Comparison of ENCODE assay signal across 1 cellular context in the genomic region with DNA sequence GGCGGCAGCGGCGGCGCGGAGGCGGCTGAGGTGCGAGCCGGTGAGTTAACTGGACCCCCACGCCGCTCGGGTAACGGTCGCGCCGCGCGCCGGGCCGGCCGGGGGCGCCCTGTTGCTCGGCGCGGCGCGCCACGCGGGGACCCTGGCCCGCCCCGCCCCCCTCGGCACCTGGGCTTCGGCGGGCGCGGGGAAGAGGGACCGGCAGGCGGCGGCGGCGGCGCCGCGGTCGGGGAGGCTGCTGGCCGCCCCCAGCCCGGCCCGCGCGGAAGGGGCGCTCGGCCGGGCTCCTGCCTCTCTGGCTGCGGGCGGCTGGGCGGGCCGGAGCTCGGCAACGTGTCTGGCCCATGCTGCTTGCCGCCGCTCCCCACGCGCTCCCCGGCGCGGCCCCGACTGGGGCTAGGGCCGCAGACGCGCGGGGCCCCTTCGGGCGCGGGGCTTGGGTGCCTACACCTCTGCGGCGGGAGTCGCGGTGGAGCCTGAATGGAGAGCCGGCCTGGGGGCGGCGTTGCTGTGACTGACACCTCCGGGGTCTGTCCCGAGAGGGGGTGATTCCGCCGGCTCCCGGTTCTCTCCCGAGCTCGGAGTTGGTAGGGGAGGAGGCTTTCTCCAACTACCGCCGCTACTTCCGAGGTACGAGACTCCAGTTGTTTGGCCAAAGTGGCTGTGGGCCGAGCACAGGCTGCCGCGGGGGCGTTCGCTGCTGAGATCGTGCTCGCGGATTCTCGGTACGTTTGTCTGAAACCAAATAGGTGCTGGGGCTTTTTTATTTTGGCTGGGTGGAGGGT.
TF ChIP-seq lines count a peak whose summit lies in the region.

No MANE protein-coding gene starts in this region.

TF ChIP-seq in K562, 482 proteins besides CTCF, POLR2A, EP300 and RAD21 (continued from another document and continues in another):
- TF ChIP-seq MGA (IDR thresholded peaks at IDR 0.05) = peak; percentile 34; the same call in 1 of the 2 replicates
- TF ChIP-seq KDM5B (IDR thresholded peaks at IDR 0.05; ENCODE audit: insufficient replicate concordance, low read depth, low read length) = peak; percentile 45
- peak; percentile 94 for TF ChIP-seq RBBP5 (IDR thresholded peaks at IDR 0.05; ENCODE audit: borderline replicate concordance, insufficient read depth, low read length, poor library complexity, severe bottlenecking)
- TF ChIP-seq ZBTB1 (CRISPR knock-in tag; IDR thresholded peaks at IDR 0.05; ENCODE audit: borderline replicate concordance, low read depth) = peak; percentile 57; the same call in 1 of the 2 replicates
- peak; percentile 21; the same call in 1 of the 2 replicates for TF ChIP-seq SIN3B (IDR thresholded peaks at IDR 0.05; ENCODE audit: low read depth)
- TF ChIP-seq HINFP (tag; conservative IDR thresholded peaks at IDR 0.05; ENCODE audit: low read depth) = no peak
- TF ChIP-seq CHD1 (IDR thresholded peaks at IDR 0.05; ENCODE audit: low read length) = peak; percentile 27
- 0 out of 2 replicates have a peak, but pooled peaks have one; percentile 23 for TF ChIP-seq DPF2 (IDR thresholded peaks at IDR 0.05)
- TF ChIP-seq MAZ (CRISPR knock-in tag; conservative IDR thresholded peaks at IDR 0.05 in 1 of 2, IDR thresholded peaks at IDR 0.05 in 1 of 2) = 0 out of 4 replicates have a peak, but pooled peaks of 1 of the 2 experiments have one; percentile 34
- TF ChIP-seq PHB (CRISPR knock-in tag; IDR thresholded peaks at IDR 0.05) = no peak
- TF ChIP-seq, protein P1, sequence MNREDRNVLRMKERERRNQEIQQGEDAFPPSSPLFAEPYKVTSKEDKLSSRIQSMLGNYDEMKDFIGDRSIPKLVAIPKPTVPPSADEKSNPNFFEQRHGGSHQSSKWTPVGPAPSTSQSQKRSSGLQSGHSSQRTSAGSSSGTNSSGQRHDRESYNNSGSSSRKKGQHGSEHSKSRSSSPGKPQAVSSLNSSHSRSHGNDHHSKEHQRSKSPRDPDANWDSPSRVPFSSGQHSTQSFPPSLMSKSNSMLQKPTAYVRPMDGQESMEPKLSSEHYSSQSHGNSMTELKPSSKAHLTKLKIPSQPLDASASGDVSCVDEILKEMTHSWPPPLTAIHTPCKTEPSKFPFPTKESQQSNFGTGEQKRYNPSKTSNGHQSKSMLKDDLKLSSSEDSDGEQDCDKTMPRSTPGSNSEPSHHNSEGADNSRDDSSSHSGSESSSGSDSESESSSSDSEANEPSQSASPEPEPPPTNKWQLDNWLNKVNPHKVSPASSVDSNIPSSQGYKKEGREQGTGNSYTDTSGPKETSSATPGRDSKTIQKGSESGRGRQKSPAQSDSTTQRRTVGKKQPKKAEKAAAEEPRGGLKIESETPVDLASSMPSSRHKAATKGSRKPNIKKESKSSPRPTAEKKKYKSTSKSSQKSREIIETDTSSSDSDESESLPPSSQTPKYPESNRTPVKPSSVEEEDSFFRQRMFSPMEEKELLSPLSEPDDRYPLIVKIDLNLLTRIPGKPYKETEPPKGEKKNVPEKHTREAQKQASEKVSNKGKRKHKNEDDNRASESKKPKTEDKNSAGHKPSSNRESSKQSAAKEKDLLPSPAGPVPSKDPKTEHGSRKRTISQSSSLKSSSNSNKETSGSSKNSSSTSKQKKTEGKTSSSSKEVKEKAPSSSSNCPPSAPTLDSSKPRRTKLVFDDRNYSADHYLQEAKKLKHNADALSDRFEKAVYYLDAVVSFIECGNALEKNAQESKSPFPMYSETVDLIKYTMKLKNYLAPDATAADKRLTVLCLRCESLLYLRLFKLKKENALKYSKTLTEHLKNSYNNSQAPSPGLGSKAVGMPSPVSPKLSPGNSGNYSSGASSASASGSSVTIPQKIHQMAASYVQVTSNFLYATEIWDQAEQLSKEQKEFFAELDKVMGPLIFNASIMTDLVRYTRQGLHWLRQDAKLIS (CRISPR knock-in tag; IDR thresholded peaks at IDR 0.05) = 0 out of 2 replicates have a peak, but pooled peaks have one; percentile 28
- TF ChIP-seq TAF1 (IDR thresholded peaks at IDR 0.05; ENCODE audit: control insufficient read depth, extremely low read depth, insufficient read depth, low read length, severe bottlenecking) = peak; percentile 48
- TF ChIP-seq MTA3 (IDR thresholded peaks at IDR 0.05; ENCODE audit: borderline replicate concordance) = no peak
- peak; percentile 20 for TF ChIP-seq POLR2G (IDR thresholded peaks at IDR 0.05; ENCODE audit: low read depth, low read length)
- TF ChIP-seq SAP30 (IDR thresholded peaks at IDR 0.05; ENCODE audit: borderline replicate concordance, insufficient read depth, low read depth, low read length, poor library complexity, severe bottlenecking) = peak; percentile 52
- TF ChIP-seq, protein P2, sequence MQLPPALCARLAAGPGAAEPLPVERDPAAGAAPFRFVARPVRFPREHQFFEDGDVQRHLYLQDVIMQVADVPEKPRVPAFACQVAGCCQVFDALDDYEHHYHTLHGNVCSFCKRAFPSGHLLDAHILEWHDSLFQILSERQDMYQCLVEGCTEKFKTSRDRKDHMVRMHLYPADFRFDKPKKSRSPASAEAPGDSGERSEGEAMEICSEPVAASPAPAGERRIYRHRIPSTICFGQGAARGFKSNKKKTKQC (CRISPR knock-in tag; IDR thresholded peaks at IDR 0.05) = no peak
- TF ChIP-seq GABPB1 (CRISPR knock-in tag; IDR thresholded peaks at IDR 0.05) = peak; percentile 38; the same call in 1 of the 2 replicates
- peak; percentile 27; the same call in 1 of the 2 replicates for TF ChIP-seq RB1 (IDR thresholded peaks at IDR 0.05; ENCODE audit: low read depth)
- TF ChIP-seq GTF2F1 (IDR thresholded peaks at IDR 0.05; ENCODE audit: low read depth, low read length) = 0 out of 2 replicates have a peak, but pooled peaks have one; percentile 33
- TF ChIP-seq PHF8 (IDR thresholded peaks at IDR 0.05; ENCODE audit: borderline replicate concordance, low read length) = peak; percentile 22; the same call in 1 of the 2 replicates
- 0 out of 2 replicates have a peak, but pooled peaks have one; percentile 36 for TF ChIP-seq ARID4B (CRISPR knock-in tag; IDR thresholded peaks at IDR 0.05)
- TF ChIP-seq KDM2B (CRISPR knock-in tag; IDR thresholded peaks at IDR 0.05) = 0 out of 2 replicates have a peak, but pooled peaks have one; percentile 46
